ENCODE assay signal across 1 cellular context in the genomic region with DNA sequence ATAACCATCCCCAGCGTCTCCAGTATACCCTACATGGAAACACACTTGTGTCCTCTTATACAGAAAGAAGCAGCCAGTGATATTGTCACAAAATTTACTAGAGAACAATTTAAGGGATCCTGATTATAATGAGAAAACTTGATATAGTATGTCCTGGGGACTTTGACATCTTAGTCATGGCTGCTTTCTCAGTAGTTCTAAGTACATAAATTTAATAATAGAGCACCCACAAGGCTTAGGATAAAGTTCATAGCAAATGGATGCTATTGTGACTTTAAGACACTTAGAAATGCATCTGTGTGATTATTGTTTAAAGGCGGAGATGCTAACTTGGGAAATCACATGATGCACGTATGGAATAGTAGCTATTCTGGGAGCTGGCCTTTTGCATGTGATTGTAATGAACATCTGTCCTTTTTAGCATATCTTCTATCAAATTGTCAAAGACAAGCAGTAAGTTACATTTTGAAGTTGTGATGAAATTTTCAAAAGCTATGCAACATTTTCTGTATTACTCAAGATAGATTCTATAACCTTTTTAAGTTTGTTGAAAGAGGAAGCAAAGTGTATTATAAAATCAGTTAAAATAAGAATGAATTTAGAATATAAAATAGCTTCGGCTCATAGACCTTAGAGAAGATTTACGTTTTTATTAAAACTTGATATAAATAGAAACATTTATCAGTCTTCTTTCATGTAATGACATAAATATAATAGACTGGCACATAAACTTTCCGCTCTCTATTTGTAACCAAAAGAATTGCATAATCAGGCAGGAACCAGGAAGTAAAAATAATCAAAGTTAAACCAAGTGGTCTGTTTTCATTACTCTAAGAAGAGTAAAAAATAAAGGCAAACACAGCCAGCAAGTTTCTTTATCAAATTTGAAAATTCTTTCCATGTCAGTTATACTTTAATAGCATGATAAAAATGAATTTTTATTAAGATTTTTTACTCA.
TF ChIP-seq lines count a peak whose summit lies in the region.

No MANE protein-coding gene starts in this region.

TF ChIP-seq in liver, 16 proteins besides CTCF, POLR2A, EP300 and RAD21 (continued from another document):
- TF ChIP-seq RXRA (IDR thresholded peaks at IDR 0.05) (peak in 1 of 2 donors; percentile 12), SP1 (IDR thresholded peaks at IDR 0.05) (no peak)
- TF ChIP-seq, protein P1, sequence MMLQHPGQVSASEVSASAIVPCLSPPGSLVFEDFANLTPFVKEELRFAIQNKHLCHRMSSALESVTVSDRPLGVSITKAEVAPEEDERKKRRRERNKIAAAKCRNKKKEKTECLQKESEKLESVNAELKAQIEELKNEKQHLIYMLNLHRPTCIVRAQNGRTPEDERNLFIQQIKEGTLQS (IDR thresholded peaks at IDR 0.05) = peak; percentile 50
TF ChIP-seq in liver: peak in this region for 4.
